In the genomic region with DNA sequence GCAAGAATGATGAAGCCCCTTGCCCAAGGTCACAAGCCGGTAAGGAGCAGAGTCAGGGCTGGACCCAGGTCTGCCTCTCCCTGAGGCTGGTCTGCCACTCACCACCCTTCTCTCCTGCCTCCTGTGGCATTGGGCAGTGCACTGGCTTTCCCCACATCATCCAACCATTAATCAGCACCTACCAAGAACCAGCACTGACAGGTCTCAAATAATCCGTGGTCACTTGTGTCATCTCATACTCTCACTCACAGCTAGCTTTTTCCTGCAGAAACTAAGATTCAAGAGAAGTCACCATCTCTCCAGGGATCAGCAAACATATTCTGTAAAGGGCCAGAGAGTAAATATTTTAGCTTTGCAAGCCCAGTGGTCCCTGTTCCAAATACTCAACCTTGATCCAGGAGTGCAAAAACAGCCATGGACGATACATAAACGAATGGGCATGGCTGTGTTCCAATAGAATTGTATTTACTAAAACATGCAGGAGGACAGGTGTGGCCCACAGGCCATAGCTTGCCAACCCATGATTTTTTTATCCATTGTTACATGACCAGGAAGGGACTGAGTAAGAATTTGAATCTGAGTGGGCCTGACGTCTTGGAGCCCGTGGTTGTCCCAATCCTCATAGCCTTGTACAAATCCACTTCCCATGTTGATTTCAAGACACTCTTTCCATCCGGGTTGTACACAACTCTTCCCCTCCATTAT, we compare ENCODE assay signal across 2 cellular contexts.
TF ChIP-seq lines count a peak whose summit lies in the region.

No MANE protein-coding gene starts in this region.

TF ChIP-seq in H1, 55 proteins besides CTCF, POLR2A, EP300 and RAD21:
- TF ChIP-seq SRF (IDR thresholded peaks at IDR 0.05; ENCODE audit: low read depth, low read length) (no peak), KDM4A (IDR thresholded peaks at IDR 0.05; ENCODE audit: low read depth, low read length, severe bottlenecking) (no peak), JUND (IDR thresholded peaks at IDR 0.05; ENCODE audit: low read length) (no peak)
- TF ChIP-seq, protein P1, sequence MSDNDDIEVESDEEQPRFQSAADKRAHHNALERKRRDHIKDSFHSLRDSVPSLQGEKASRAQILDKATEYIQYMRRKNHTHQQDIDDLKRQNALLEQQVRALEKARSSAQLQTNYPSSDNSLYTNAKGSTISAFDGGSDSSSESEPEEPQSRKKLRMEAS (IDR thresholded peaks at IDR 0.05), result no peak

TF ChIP-seq in GM23338, 12 proteins besides CTCF, POLR2A, EP300 and RAD21:
- TF ChIP-seq CREB1 (CRISPR knock-in tag; IDR thresholded peaks at IDR 0.05; ENCODE audit: low read depth) (no peak), NANOG (IDR thresholded peaks at IDR 0.05; ENCODE audit: borderline replicate concordance) (no peak), ZNF114 (CRISPR knock-in tag; IDR thresholded peaks at IDR 0.05) (no peak), ZNF331 (CRISPR knock-in tag; IDR thresholded peaks at IDR 0.05; ENCODE audit: low read depth) (no peak), EZH2 (IDR thresholded peaks at IDR 0.05; ENCODE audit: low read depth, unreplicated experiment) (no peak), EZH2phosphoT487 (IDR thresholded peaks at IDR 0.05; ENCODE audit: unreplicated experiment) (no peak), STAT1 (IDR thresholded peaks at IDR 0.05; ENCODE audit: unreplicated experiment) (no peak), JUNB (IDR thresholded peaks at IDR 0.05; ENCODE audit: unreplicated experiment) (no peak), POLR2AphosphoS5 (IDR thresholded peaks at IDR 0.05; ENCODE audit: low read depth) (no peak)
- TF ChIP-seq, protein P2, sequence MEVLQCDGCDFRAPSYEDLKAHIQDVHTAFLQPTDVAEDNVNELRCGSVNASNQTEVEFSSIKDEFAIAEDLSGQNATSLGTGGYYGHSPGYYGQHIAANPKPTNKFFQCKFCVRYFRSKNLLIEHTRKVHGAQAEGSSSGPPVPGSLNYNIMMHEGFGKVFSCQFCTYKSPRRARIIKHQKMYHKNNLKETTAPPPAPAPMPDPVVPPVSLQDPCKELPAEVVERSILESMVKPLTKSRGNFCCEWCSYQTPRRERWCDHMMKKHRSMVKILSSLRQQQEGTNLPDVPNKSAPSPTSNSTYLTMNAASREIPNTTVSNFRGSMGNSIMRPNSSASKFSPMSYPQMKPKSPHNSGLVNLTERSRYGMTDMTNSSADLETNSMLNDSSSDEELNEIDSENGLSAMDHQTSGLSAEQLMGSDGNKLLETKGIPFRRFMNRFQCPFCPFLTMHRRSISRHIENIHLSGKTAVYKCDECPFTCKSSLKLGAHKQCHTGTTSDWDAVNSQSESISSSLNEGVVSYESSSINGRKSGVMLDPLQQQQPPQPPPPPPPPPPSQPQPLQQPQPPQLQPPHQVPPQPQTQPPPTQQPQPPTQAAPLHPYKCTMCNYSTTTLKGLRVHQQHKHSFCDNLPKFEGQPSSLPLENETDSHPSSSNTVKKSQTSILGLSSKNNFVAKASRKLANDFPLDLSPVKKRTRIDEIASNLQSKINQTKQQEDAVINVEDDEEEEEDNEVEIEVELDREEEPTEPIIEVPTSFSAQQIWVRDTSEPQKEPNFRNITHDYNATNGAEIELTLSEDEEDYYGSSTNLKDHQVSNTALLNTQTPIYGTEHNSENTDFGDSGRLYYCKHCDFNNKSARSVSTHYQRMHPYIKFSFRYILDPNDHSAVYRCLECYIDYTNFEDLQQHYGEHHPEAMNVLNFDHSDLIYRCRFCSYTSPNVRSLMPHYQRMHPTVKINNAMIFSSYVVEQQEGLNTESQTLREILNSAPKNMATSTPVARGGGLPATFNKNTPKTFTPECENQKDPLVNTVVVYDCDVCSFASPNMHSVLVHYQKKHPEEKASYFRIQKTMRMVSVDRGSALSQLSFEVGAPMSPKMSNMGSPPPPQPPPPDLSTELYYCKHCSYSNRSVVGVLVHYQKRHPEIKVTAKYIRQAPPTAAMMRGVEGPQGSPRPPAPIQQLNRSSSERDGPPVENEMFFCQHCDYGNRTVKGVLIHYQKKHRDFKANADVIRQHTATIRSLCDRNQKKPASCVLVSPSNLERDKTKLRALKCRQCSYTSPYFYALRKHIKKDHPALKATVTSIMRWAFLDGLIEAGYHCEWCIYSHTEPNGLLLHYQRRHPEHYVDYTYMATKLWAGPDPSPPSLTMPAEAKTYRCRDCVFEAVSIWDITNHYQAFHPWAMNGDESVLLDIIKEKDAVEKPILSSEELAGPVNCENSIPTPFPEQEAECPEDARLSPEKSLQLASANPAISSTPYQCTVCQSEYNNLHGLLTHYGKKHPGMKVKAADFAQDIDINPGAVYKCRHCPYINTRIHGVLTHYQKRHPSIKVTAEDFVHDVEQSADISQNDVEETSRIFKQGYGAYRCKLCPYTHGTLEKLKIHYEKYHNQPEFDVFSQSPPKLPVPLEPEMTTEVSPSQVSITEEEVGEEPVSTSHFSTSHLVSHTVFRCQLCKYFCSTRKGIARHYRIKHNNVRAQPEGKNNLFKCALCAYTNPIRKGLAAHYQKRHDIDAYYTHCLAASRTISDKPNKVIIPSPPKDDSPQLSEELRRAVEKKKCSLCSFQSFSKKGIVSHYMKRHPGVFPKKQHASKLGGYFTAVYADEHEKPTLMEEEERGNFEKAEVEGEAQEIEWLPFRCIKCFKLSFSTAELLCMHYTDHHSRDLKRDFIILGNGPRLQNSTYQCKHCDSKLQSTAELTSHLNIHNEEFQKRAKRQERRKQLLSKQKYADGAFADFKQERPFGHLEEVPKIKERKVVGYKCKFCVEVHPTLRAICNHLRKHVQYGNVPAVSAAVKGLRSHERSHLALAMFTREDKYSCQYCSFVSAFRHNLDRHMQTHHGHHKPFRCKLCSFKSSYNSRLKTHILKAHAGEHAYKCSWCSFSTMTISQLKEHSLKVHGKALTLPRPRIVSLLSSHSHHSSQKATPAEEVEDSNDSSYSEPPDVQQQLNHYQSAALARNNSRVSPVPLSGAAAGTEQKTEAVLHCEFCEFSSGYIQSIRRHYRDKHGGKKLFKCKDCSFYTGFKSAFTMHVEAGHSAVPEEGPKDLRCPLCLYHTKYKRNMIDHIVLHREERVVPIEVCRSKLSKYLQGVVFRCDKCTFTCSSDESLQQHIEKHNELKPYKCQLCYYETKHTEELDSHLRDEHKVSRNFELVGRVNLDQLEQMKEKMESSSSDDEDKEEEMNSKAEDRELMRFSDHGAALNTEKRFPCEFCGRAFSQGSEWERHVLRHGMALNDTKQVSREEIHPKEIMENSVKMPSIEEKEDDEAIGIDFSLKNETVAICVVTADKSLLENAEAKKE (CRISPR knock-in tag; IDR thresholded peaks at IDR 0.05), result no peak
- TF ChIP-seq, protein P3, sequence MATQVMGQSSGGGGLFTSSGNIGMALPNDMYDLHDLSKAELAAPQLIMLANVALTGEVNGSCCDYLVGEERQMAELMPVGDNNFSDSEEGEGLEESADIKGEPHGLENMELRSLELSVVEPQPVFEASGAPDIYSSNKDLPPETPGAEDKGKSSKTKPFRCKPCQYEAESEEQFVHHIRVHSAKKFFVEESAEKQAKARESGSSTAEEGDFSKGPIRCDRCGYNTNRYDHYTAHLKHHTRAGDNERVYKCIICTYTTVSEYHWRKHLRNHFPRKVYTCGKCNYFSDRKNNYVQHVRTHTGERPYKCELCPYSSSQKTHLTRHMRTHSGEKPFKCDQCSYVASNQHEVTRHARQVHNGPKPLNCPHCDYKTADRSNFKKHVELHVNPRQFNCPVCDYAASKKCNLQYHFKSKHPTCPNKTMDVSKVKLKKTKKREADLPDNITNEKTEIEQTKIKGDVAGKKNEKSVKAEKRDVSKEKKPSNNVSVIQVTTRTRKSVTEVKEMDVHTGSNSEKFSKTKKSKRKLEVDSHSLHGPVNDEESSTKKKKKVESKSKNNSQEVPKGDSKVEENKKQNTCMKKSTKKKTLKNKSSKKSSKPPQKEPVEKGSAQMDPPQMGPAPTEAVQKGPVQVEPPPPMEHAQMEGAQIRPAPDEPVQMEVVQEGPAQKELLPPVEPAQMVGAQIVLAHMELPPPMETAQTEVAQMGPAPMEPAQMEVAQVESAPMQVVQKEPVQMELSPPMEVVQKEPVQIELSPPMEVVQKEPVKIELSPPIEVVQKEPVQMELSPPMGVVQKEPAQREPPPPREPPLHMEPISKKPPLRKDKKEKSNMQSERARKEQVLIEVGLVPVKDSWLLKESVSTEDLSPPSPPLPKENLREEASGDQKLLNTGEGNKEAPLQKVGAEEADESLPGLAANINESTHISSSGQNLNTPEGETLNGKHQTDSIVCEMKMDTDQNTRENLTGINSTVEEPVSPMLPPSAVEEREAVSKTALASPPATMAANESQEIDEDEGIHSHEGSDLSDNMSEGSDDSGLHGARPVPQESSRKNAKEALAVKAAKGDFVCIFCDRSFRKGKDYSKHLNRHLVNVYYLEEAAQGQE (IDR thresholded peaks at IDR 0.05; ENCODE audit: unreplicated experiment), result no peak
